8 cellular contexts compared by ENCODE assay signal in genomic region chr2:19357383-19358241, GRCh38. TPM values are rescaled to one million over a fixed set of nuclear protein-coding genes. Genes with fewer than 3 reads are reported as not detected.
A peak's percentile ranks its signal among the peaks of the same experiment; 100 is the strongest.
DNase-seq lines count a peak whose midpoint lies in the region; ATAC-seq and TF ChIP-seq lines count a peak whose summit lies in the region.

No MANE protein-coding gene starts in this region.

- no peak for TF ChIP-seq CTCF in astrocyte of the spinal cord (IDR thresholded peaks at IDR 0.05; ENCODE audit: low read depth, low read length)
- TF ChIP-seq CTCF in thoracic aorta (IDR thresholded peaks at IDR 0.05): no peak

- H3K4me3 ChIP-seq in astrocyte of the spinal cord (ENCODE audit: low read depth, low read length): peak overlapping the region; percentile 79
- H3K4me3 ChIP-seq in thoracic aorta: peak overlapping the region; percentile 95

- ATAC-seq in thoracic aorta (ENCODE audit: insufficient number of reproducible peaks, low FRiP score, low read depth) (no peak), HG03460 (IDR thresholded peaks at IDR 0.05; ENCODE audit: unreplicated experiment) (no peak), GM21619 (IDR thresholded peaks at IDR 0.05; ENCODE audit: unreplicated experiment) (no peak)

- no peaks in the 10 kb centered on the region for H3K36me3 ChIP-seq in thoracic aorta

- H3K4me1 ChIP-seq in thoracic aorta (ENCODE audit: control insufficient read depth in 1 of 2, low read depth in 2 of 2): peaks cover 6 to 48% of the 10 kb centered on the region in 2 donors

- in situ Hi-C loops in astrocyte of the spinal cord (cut with HindIII; ENCODE audit: low sequenced_read_pairs): loop anchor here (25.0 kb wide), 1 partner anchor 845 kb away; no protein-coding TSS in a partner anchor

- peak overlapping the region; percentile 88 to 96 for H3K27ac ChIP-seq in thoracic aorta

- peak; percentile 20 for DNase-seq in activated CD4-positive, alpha-beta T cell treated with anti-CD3 and anti-CD28 coated beads for 48 hours
- DNase-seq in activated CD4-positive, alpha-beta T cell treated with anti-CD3 and anti-CD28 coated beads for 1 hour: no peak
- DNase-seq in astrocyte of the spinal cord (ENCODE audit: low read depth, low spot score) (peak; percentile 37), kidney glomerular epithelial cell (lab: John Stamatoyannopoulos, UW) (peak; percentile 25), thoracic aorta (ENCODE audit: low spot score) (no peak), NOMO-1 (lab: John Stamatoyannopoulos, UW; ENCODE audit: unreplicated experiment in 2 of 2) (no peak)

- no peaks in the 10 kb centered on the region for H3K27me3 ChIP-seq in thoracic aorta (replicated peaks; ENCODE audit: insufficient read depth)

- H3K9me3 ChIP-seq in thoracic aorta: no peaks in the 10 kb centered on the region

RNA-seq across cellular contexts. Expression of gene OSR1, which starts 0.8 kb away (rescaled TPM):
- 100 to 1,000 TPM in 1 of 2 donors, 10 to 100 TPM in 1; 90.7 to 180 TPM for total RNA-seq in thoracic aorta

Comparison
In these comparisons a context has a peak if more than half of its experiments do, and no peak if none do; other contexts are left out.
1. DNase-seq: peak in activated CD4-positive, alpha-beta T cell treated with anti-CD3 and anti-CD28 coated beads for 48 hours (single experiment), astrocyte of the spinal cord (single experiment) and kidney glomerular epithelial cell (single experiment); none in activated CD4-positive, alpha-beta T cell treated with anti-CD3 and anti-CD28 coated beads for 1 hour (single experiment), thoracic aorta (single experiment) and NOMO-1 (0 of 2).